ENCODE assay signal across 18 cellular contexts in genomic region chr11:86644291-86644690, GRCh38. TPM values are rescaled to one million over a fixed set of nuclear protein-coding genes. Genes with fewer than 3 reads are reported as not detected.
DNase-seq lines count a peak whose midpoint lies in the region; TF ChIP-seq lines count a peak whose summit lies in the region.
"Had no signal": no experiment of that assay in that cellular context is flagged by ENCODE, and none has a peak within 500 bp of the region (broad histone marks: within the 10 kb centered on the region; RNA-seq: fewer than 3 reads in every experiment).

No MANE protein-coding gene starts in this region.

- no peaks in the 10 kb centered on the region for H3K27me3 Mint-ChIP-seq in MCF 10A (ENCODE audit: insufficient read depth, unreplicated experiment)

- TF ChIP-seq CTCF in MCF 10A (IDR thresholded peaks at IDR 0.05; ENCODE audit: unreplicated experiment), result no peak
- no peak for TF ChIP-seq CTCF in breast epithelium (IDR thresholded peaks at IDR 0.05)
- no peak for TF ChIP-seq CTCF in brain microvascular endothelial cell (IDR thresholded peaks at IDR 0.05; ENCODE audit: low read depth, low read length, missing control alignments)

- no peak for TF ChIP-seq POLR2A in breast epithelium (IDR thresholded peaks at IDR 0.05)

- CTCF ChIA-PET in MCF 10A (lab: Yijun Ruan, JAX), result interaction anchor here (0.6 to 1.7 kb wide), 5 partner anchors 10 to 184 kb away, joined by 3 to 8 read pairs (median 3); no protein-coding TSS in a partner anchor

- intact Hi-C loops in MCF 10A (cut with micrococcal nuclease) (no loop called here), breast epithelium (cut with DNase I; ENCODE audit: low total_unique reads) (no loop called here)

- H3K27ac ChIP-seq in breast epithelium, result peak overlapping the region in 1 of 2 donors; percentile 7
- H3K27ac ChIP-seq in brain microvascular endothelial cell, result peak overlapping the region; percentile 69
- H3K27ac ChIP-seq: 22Rv1, C4-2B, KMS-11 had no signal

- no peaks in the 10 kb centered on the region for H3K36me3 ChIP-seq in breast epithelium
- H3K36me3 ChIP-seq in brain microvascular endothelial cell (replicated peaks), result no peaks in the 10 kb centered on the region

- DNase-seq in MCF 10A (ENCODE audit: unreplicated experiment) (peak; percentile 26), breast epithelium (ENCODE audit: low spot score in 2 of 2) (no peak), brain microvascular endothelial cell (peak; percentile 75), iris pigment epithelial cell (ENCODE audit: low read depth) (peak; percentile 72), kidney glomerular epithelial cell (lab: John Stamatoyannopoulos, UW) (no peak), NCI-H446 treated with DMSO at 0.1 percent for 48 hours (lab: John Stamatoyannopoulos, UW) (no peak), NCI-H82 (lab: John Stamatoyannopoulos, UW) (no peak)
- DNase-seq in activated CD8-positive, alpha-beta memory T cell treated with anti-CD3 and anti-CD28 coated beads, Interleukin-2, amount 50 U/mL, for 4 hours, result no peak
- DNase-seq: activated CD4-positive, alpha-beta memory T cell treated with anti-CD3 and anti-CD28 coated beads, Interleukin-2, amount 10 ng/mL, durations not matched to agents 7 days and 5 days; activated T-cell treated with anti-CD3 and anti-CD28 coated beads, Interleukin-2, amount 50 U/mL, for 72 hours; DMS 273 treated with DMSO at 0.1 percent for 48 hours; endodermal cell; NCI-H1417; NCI-H2171 treated with DMSO at 0.1 percent for 48 hours; SW 1271 had no signal

- peaks cover 9% of the 10 kb centered on the region for H3K9me3 Mint-ChIP-seq in MCF 10A (ENCODE audit: unreplicated experiment)

- H3K4me1 Mint-ChIP-seq in MCF 10A (ENCODE audit: insufficient read depth, unreplicated experiment), result no peaks in the 10 kb centered on the region
- H3K4me1 Mint-ChIP-seq: activated CD4-positive, alpha-beta memory T cell treated with anti-CD3 and anti-CD28 coated beads, Interleukin-2, amount 10 ng/mL, durations not matched to agents 7 days and 5 days had no signal

- no peak overlapping the region for H3K4me3 Mint-ChIP-seq in MCF 10A (ENCODE audit: unreplicated experiment)
- H3K4me3 Mint-ChIP-seq: activated CD4-positive, alpha-beta memory T cell treated with anti-CD3 and anti-CD28 coated beads, Interleukin-2, amount 10 ng/mL, durations not matched to agents 7 days and 5 days; activated T-cell treated with anti-CD3 and anti-CD28 coated beads, Interleukin-2, amount 50 U/mL, for 72 hours; endodermal cell had no signal

- in situ Hi-C loops in brain microvascular endothelial cell (cut with HindIII; ENCODE audit: low pct_ligation_motif_present, low sequenced_read_pairs), result no loop called here

- no peak overlapping the region for H3K27ac Mint-ChIP-seq in MCF 10A (ENCODE audit: low read depth, unreplicated experiment)
- H3K27ac Mint-ChIP-seq: activated CD4-positive, alpha-beta memory T cell treated with anti-CD3 and anti-CD28 coated beads, Interleukin-2, amount 10 ng/mL, durations not matched to agents 7 days and 5 days; activated T-cell treated with anti-CD3 and anti-CD28 coated beads, Interleukin-2, amount 50 U/mL, for 72 hours; endodermal cell had no signal

- POLR2A ChIA-PET in MCF 10A (lab: Yijun Ruan, JAX), result no interaction called here

- H3K4me3 ChIP-seq in breast epithelium (no peak overlapping the region), brain microvascular endothelial cell (ENCODE audit: low read depth, low read length) (no peak overlapping the region)

- no TSS peak for BruUV-seq in MCF 10A (replicated peaks; lab: Mats Ljungman, UMichigan)

- H3K27me3 ChIP-seq in breast epithelium, result no peaks in the 10 kb centered on the region
- H3K27me3 ChIP-seq in brain microvascular endothelial cell (replicated peaks), result no peaks in the 10 kb centered on the region

- H3K36me3 Mint-ChIP-seq in MCF 10A (ENCODE audit: insufficient read depth, unreplicated experiment), result no peaks in the 10 kb centered on the region

- no peaks in the 10 kb centered on the region for H3K4me1 ChIP-seq in breast epithelium

- no peaks in the 10 kb centered on the region for H3K9me3 ChIP-seq in breast epithelium

RNA-seq across cellular contexts. Expression of gene ME3, which starts 28.1 kb away (rescaled TPM):
- total RNA-seq in MCF 10A (2022) (0.49 TPM in 1 of 2 replicates, not detected in the other), breast epithelium (10 to 100 TPM; 53.0 to 68.5 (median 56.3) TPM)

Comparison
In these comparisons a context has a peak if more than half of its experiments do, and no peak if none do; other contexts are left out.
1. DNase-seq: peak in MCF 10A (single experiment), brain microvascular endothelial cell (single experiment) and iris pigment epithelial cell (single experiment); none in breast epithelium (0 of 2), kidney glomerular epithelial cell (single experiment), NCI-H446 treated with DMSO at 0.1 percent for 48 hours (single experiment), activated CD8-positive, alpha-beta memory T cell treated with anti-CD3 and anti-CD28 coated beads, Interleukin-2, amount 50 U/mL, for 4 hours (single experiment) and NCI-H82 (single experiment).
2. RNA of gene ME3, which starts 28.1 kb away (total RNA-seq): 53.0 to 68.5 TPM in breast epithelium; 0.49 TPM in MCF 10A; every median in the first group is over 10 times any median in the second.